Comparison of ENCODE assay signal across 8 cellular contexts in genomic region chr7:100540073-100540723, GRCh38. TPM values are rescaled to one million over a fixed set of nuclear protein-coding genes. Genes with fewer than 3 reads are reported as not detected.
A peak's percentile ranks its signal among the peaks of the same experiment; 100 is the strongest.
DNase-seq lines count a peak whose midpoint lies in the region; ATAC-seq and TF ChIP-seq lines count a peak whose summit lies in the region.

No MANE protein-coding gene starts in this region.

- peaks cover 58% of the 10 kb centered on the region for H3K4me1 ChIP-seq in CD8-positive, alpha-beta memory T cell (ENCODE audit: insufficient read depth, low read length)
- H3K4me1 ChIP-seq in NT2/D1 (ENCODE audit: insufficient read depth, insufficient read length) (peaks cover 6% of the 10 kb centered on the region), neutrophil (ENCODE audit: control insufficient read depth in 1 of 2, insufficient read depth in 1 of 2, low read depth in 1 of 2, low read length in 1 of 2) (peaks cover 13 to 20% of the 10 kb centered on the region in 2 experiments)

- DNase-seq in CD8-positive, alpha-beta memory T cell = no peak
- no peak for DNase-seq in NT2/D1 (ENCODE audit: low read depth, low spot score)
- DNase-seq in endothelial cell (ENCODE audit: low spot score) = no peak
- no peak for DNase-seq in GM19240 (ENCODE audit: insufficient read length, low spot score)
- no peak for DNase-seq in Ammon's horn (ENCODE audit: low spot score)

- no peak overlapping the region for H3K27ac ChIP-seq in CD8-positive, alpha-beta memory T cell (ENCODE audit: low read depth, low read length)
- no peak overlapping the region for H3K27ac ChIP-seq in neutrophil

- peaks cover 60 to 66% (median 63%) of the 10 kb centered on the region in 3 donors for H3K4me1 Mint-ChIP-seq in CD8-positive, alpha-beta memory T cell
- H3K4me1 Mint-ChIP-seq in endothelial cell (ENCODE audit: unreplicated experiment) = peaks cover 36% of the 10 kb centered on the region

- H3K4me3 ChIP-seq in CD8-positive, alpha-beta memory T cell (ENCODE audit: low read length) = peak overlapping the region; percentile 79
- H3K4me3 ChIP-seq in NT2/D1 (ENCODE audit: insufficient read length, low read depth) (peak overlapping the region; percentile 60), neutrophil (ENCODE audit: low read depth in 1 of 2, low read length in 1 of 2) (peak overlapping the region; percentile 76 to 94)

- peak overlapping the region; percentile 95 to 99 (median 96) for H3K4me3 Mint-ChIP-seq in CD8-positive, alpha-beta memory T cell
- H3K4me3 Mint-ChIP-seq in endothelial cell (ENCODE audit: unreplicated experiment) = peak overlapping the region; percentile 93

- POLR2A ChIA-PET in CD8-positive, alpha-beta memory T cell (lab: Charles Lee) = interaction anchor here (0.6 to 2.1 kb wide), 2 partner anchors 9 to 347 kb away, joined by 5 to 18 read pairs; no protein-coding TSS in a partner anchor

- peak overlapping the region; percentile 51 to 93 (median 86) for H3K27ac Mint-ChIP-seq in CD8-positive, alpha-beta memory T cell
- no peak overlapping the region for H3K27ac Mint-ChIP-seq in endothelial cell (ENCODE audit: unreplicated experiment)

- TF ChIP-seq CTCF in endothelial cell (IDR thresholded peaks at IDR 0.05; ENCODE audit: unreplicated experiment) = no peak
- TF ChIP-seq CTCF in neutrophil (IDR thresholded peaks at IDR 0.05) = no peak

- no peaks in the 10 kb centered on the region for H3K36me3 ChIP-seq in CD8-positive, alpha-beta memory T cell (ENCODE audit: insufficient read depth, low read length)
- no peaks in the 10 kb centered on the region for H3K36me3 ChIP-seq in NT2/D1 (ENCODE audit: insufficient read depth, insufficient read length, low read length)
- H3K36me3 ChIP-seq in neutrophil = no peaks in the 10 kb centered on the region

- H3K27me3 ChIP-seq in CD8-positive, alpha-beta memory T cell (ENCODE audit: insufficient read depth, low read length, poor library complexity, severe bottlenecking) = no peaks in the 10 kb centered on the region
- H3K27me3 ChIP-seq in NT2/D1 (ENCODE audit: insufficient read depth, insufficient read length) (peaks cover 11% of the 10 kb centered on the region), neutrophil (peaks cover 8% of the 10 kb centered on the region)

- peaks cover 0 to 6% (median 3%) of the 10 kb centered on the region in 3 donors for H3K36me3 Mint-ChIP-seq in CD8-positive, alpha-beta memory T cell
- peaks cover 8% of the 10 kb centered on the region for H3K36me3 Mint-ChIP-seq in endothelial cell (ENCODE audit: low read depth, unreplicated experiment)

- ATAC-seq in GM19463 (IDR thresholded peaks at IDR 0.05; ENCODE audit: unreplicated experiment) (no peak), HG02571 (IDR thresholded peaks at IDR 0.05; ENCODE audit: unreplicated experiment) (no peak)

- H3K27me3 Mint-ChIP-seq in CD8-positive, alpha-beta memory T cell = peaks cover 0 to 1% of the 10 kb centered on the region in 2 donors
- peaks cover 7% of the 10 kb centered on the region for H3K27me3 Mint-ChIP-seq in endothelial cell (ENCODE audit: unreplicated experiment)

- H3K9me3 Mint-ChIP-seq in CD8-positive, alpha-beta memory T cell = no peaks in the 10 kb centered on the region
- no peaks in the 10 kb centered on the region for H3K9me3 Mint-ChIP-seq in endothelial cell (ENCODE audit: unreplicated experiment)

- H3K9me3 ChIP-seq in CD8-positive, alpha-beta memory T cell (ENCODE audit: low read length) = no peaks in the 10 kb centered on the region
- no peaks in the 10 kb centered on the region for H3K9me3 ChIP-seq in NT2/D1 (ENCODE audit: insufficient read depth, low read length)
- no peaks in the 10 kb centered on the region for H3K9me3 ChIP-seq in neutrophil

- CTCF ChIA-PET in CD8-positive, alpha-beta memory T cell (lab: Charles Lee) = interaction anchor here (2.4 to 2.8 kb wide), 2 partner anchors 9 to 19 kb away, joined by 10 to 17 read pairs; no protein-coding TSS in a partner anchor

- H3K9ac ChIP-seq in NT2/D1 (ENCODE audit: insufficient read length, low read depth) = peak overlapping the region; percentile 64

RNA-seq across cellular contexts. Expression of gene AGFG2, which starts 1.2 kb away (rescaled TPM):
- total RNA-seq in CD8-positive, alpha-beta memory T cell = 10 to 100 TPM; 60.5 to 63.1 TPM
- polyA plus RNA-seq in CD8-positive, alpha-beta memory T cell = 36.2 TPM
- 48.6 TPM for total RNA-seq in endothelial cell (ENCODE audit: unreplicated experiment)

RNA-seq across cellular contexts. Expression of gene SAP25, which starts 33.5 kb away (rescaled TPM):
- 10 to 100 TPM; 13.9 to 14.3 TPM for total RNA-seq in CD8-positive, alpha-beta memory T cell
- 0.56 TPM for polyA plus RNA-seq in CD8-positive, alpha-beta memory T cell
- 2.6 TPM for total RNA-seq in endothelial cell (ENCODE audit: unreplicated experiment)

RNA-seq across cellular contexts. Expression of gene LRCH4, which starts 45.7 kb away (rescaled TPM):
- 100 to 1,000 TPM; 101 to 109 TPM for total RNA-seq in CD8-positive, alpha-beta memory T cell
- polyA plus RNA-seq in CD8-positive, alpha-beta memory T cell = 153 TPM
- total RNA-seq in endothelial cell (ENCODE audit: unreplicated experiment) = 89.7 TPM

RNA-seq across cellular contexts. Expression of gene FBXO24, which starts 45.9 kb away (rescaled TPM):
- under 1 TPM; 0.47 to 0.50 TPM for total RNA-seq in CD8-positive, alpha-beta memory T cell
- polyA plus RNA-seq in CD8-positive, alpha-beta memory T cell = not detected
- 1.3 TPM for total RNA-seq in endothelial cell (ENCODE audit: unreplicated experiment)

RNA-seq across cellular contexts. Expression of gene NYAP1, which starts 56.5 kb away (rescaled TPM):
- total RNA-seq in CD8-positive, alpha-beta memory T cell = under 1 TPM; 0.13 to 0.18 TPM
- not detected for polyA plus RNA-seq in CD8-positive, alpha-beta memory T cell
- 2.2 TPM for total RNA-seq in endothelial cell (ENCODE audit: unreplicated experiment)
